ENCODE assay signal across 20 cellular contexts in genomic region chr5:108266235-108266634, GRCh38.
A peak's percentile ranks its signal among the peaks of the same experiment; 100 is the strongest.
DNase-seq lines count a peak whose midpoint lies in the region; ATAC-seq, FAIRE-seq and TF ChIP-seq lines count a peak whose summit lies in the region.
"Had no signal": no experiment of that assay in that cellular context is flagged by ENCODE, and none has a peak within 500 bp of the region (broad histone marks: within the 10 kb centered on the region; RNA-seq: fewer than 3 reads in every experiment).

No MANE protein-coding gene starts in this region.

- no peak for TF ChIP-seq POLR2A in A549 (IDR thresholded peaks at IDR 0.05; ENCODE audit: low read length)

- POLR2A ChIA-PET in A549 (lab: Yijun Ruan, JAX), result no interaction called here
- POLR2A ChIA-PET in SK-N-SH (lab: Yijun Ruan, JAX), result no interaction called here

- no peak for TF ChIP-seq CTCF in A549 (IDR thresholded peaks at IDR 0.05)
- no peak for TF ChIP-seq CTCF in SK-N-SH (IDR thresholded peaks at IDR 0.05)
- TF ChIP-seq CTCF in foreskin fibroblast (IDR thresholded peaks at IDR 0.05; ENCODE audit: low read depth, low read length), result no peak

- H3K4me1 ChIP-seq in A549, result no peaks in the 10 kb centered on the region
- H3K4me1 ChIP-seq in SK-N-SH (ENCODE audit: control insufficient read depth in 1 of 2, insufficient read depth in 2 of 2, low read depth in 1 of 2, low read length in 1 of 2), result peaks cover 0 to 4% of the 10 kb centered on the region in 2 experiments; a peak in 1 of 4 replicates
- H3K4me1 ChIP-seq: gastroesophageal sphincter had no signal

- H3K4me2 ChIP-seq in A549, result no peak overlapping the region
- no peak overlapping the region for H3K4me2 ChIP-seq in SK-N-SH
- H3K4me2 ChIP-seq: PC-9 had no signal

- H3K4me3 ChIP-seq in A549 (no peak overlapping the region), SK-N-SH (ENCODE audit: low read depth in 2 of 2, low read length in 1 of 2) (no peak overlapping the region), foreskin fibroblast (ENCODE audit: low read depth in 1 of 2, low read length in 2 of 2) (no peak overlapping the region)
- H3K4me3 ChIP-seq: gastroesophageal sphincter, PC-9 had no signal

- no peaks in the 10 kb centered on the region for H4K20me1 ChIP-seq in SK-N-SH (ENCODE audit: insufficient read depth)

- H3K36me3 ChIP-seq in SK-N-SH (replicated peaks in 1 of 2; ENCODE audit: control insufficient read depth in 1 of 2, insufficient read depth in 2 of 2, low read length in 1 of 2), result peaks cover 0 to 5% of the 10 kb centered on the region in 2 experiments
- H3K36me3 ChIP-seq: gastroesophageal sphincter had no signal

- no peaks in the 10 kb centered on the region for H3K9me3 ChIP-seq in A549
- no peaks in the 10 kb centered on the region for H3K9me3 ChIP-seq in SK-N-SH
- H3K9me3 ChIP-seq: gastroesophageal sphincter had no signal

- peak; percentile 30 to 59; a peak in 1 of 6 replicates for ATAC-seq in A549
- ATAC-seq in HG02763 (IDR thresholded peaks at IDR 0.05; ENCODE audit: unreplicated experiment), result no peak
- ATAC-seq in HG02938 (IDR thresholded peaks at IDR 0.05; ENCODE audit: unreplicated experiment), result no peak
- ATAC-seq: activated CD4-positive, CD25-positive, alpha-beta regulatory T cell treated with anti-CD3 and anti-CD28 coated beads, Interleukin-2, amount 50 U/mL, for 24 hours; activated CD8-positive, alpha-beta memory T cell treated with anti-CD3 and anti-CD28 coated beads, Interleukin-2, amount 10 ng/mL, durations not matched to agents 7 days and 5 days; gastroesophageal sphincter; HepG2 had no signal

- peaks cover 4% of the 10 kb centered on the region for H3F3A ChIP-seq in SK-N-SH (replicated peaks; ENCODE audit: insufficient read depth)

- H3K27ac ChIP-seq in A549 (no peak overlapping the region), SK-N-SH (ENCODE audit: low read depth in 2 of 2, low read length in 1 of 2) (no peak overlapping the region)
- H3K27ac ChIP-seq: gastroesophageal sphincter, PC-9 had no signal

- TF ChIP-seq RAD21 in A549 (conservative IDR thresholded peaks at IDR 0.05 in 1 of 2, IDR thresholded peaks at IDR 0.05 in 1 of 2), result no peak
- no peak for TF ChIP-seq RAD21 in SK-N-SH (IDR thresholded peaks at IDR 0.05; ENCODE audit: low read length)

- CTCF ChIA-PET in A549 (lab: Yijun Ruan, JAX) (no interaction called here), SK-N-SH (lab: Yijun Ruan, JAX) (no interaction called here)

- TF ChIP-seq EP300 in A549 (IDR thresholded peaks at IDR 0.05) (no peak), SK-N-SH (IDR thresholded peaks at IDR 0.05; ENCODE audit: borderline replicate concordance in 1 of 2, low read depth in 1 of 2, low read length in 1 of 2) (no peak)

- WGBS in A549 (ENCODE audit: missing lambda C conversion rate), result 84% methylated on average over 2 of the region's 2 CpGs
- WGBS in SK-N-SH (ENCODE audit: low lambda C conversion rate), result 89% methylated on average over 2 of the region's 2 CpGs

- H3K27me3 ChIP-seq in SK-N-SH (ENCODE audit: insufficient read depth), result no peaks in the 10 kb centered on the region
- H3K27me3 ChIP-seq: gastroesophageal sphincter had no signal

- H3K79me2 ChIP-seq in SK-N-SH (ENCODE audit: insufficient read depth), result peaks cover 5% of the 10 kb centered on the region; the same call in 1 of the 2 replicates

- H2AFZ ChIP-seq in SK-N-SH (ENCODE audit: low read depth), result no peak overlapping the region
- H2AFZ ChIP-seq: PC-9 had no signal

- H3K9ac ChIP-seq in SK-N-SH, result no peak overlapping the region

- no peaks in the 10 kb centered on the region for H3K9me2 ChIP-seq in SK-N-SH

- FAIRE-seq in A549 (lab: Jason Lieb, UNC), result no peak
- FAIRE-seq: HepG2 had no signal

- DNase-seq in A549 (ENCODE audit: low read depth in 1 of 2, low spot score in 1 of 2) (peak in 1 of 2 experiments; percentile 24), M059J (ENCODE audit: low read depth) (peak; percentile 57), SK-N-SH (no peak), foreskin fibroblast (peak; percentile 9 to 13), DMS114 treated with DMSO at 0.1 percent for 48 hours (lab: John Stamatoyannopoulos, UW; ENCODE audit: unreplicated experiment) (no peak), NCI-H524 (lab: John Stamatoyannopoulos, UW) (no peak)
- DNase-seq: activated CD8-positive, alpha-beta memory T cell treated with anti-CD3 and anti-CD28 coated beads, Interleukin-2, amount 10 ng/mL, durations not matched to agents 7 days and 5 days; activated effector memory CD4-positive, alpha-beta T cell treated with anti-CD3 and anti-CD28 coated beads, Interleukin-2, amount 50 U/mL, for 16 hours; aorta; CD8-positive, alpha-beta memory T cell; midbrain; NCI-H446 treated with DMSO at 0.1 percent for 48 hours; occipital lobe; PC-9; stimulated activated CD4-positive, alpha-beta T cell treated with anti-CD3 and anti-CD28 coated beads, Interleukin-4, amount 100 ng/mL, for 4 hours had no signal

TF ChIP-seq in A549, 52 proteins besides CTCF, POLR2A, EP300 and RAD21:
- TF ChIP-seq CHD4 (IDR thresholded peaks at IDR 0.05; ENCODE audit: borderline replicate concordance), result no peak
- no peak for TF ChIP-seq KDM1A (IDR thresholded peaks at IDR 0.05; ENCODE audit: low read depth)
- TF ChIP-seq ZC3H11A (IDR thresholded peaks at IDR 0.05), result no peak
- TF ChIP-seq CEBPB (IDR thresholded peaks at IDR 0.05), result no peak
- TF ChIP-seq CBX8 (IDR thresholded peaks at IDR 0.05), result no peak
- no peak for TF ChIP-seq CHD2 (IDR thresholded peaks at IDR 0.05; ENCODE audit: low read length, partially characterized antibody)
- no peak for TF ChIP-seq EHMT2 (IDR thresholded peaks at IDR 0.05; ENCODE audit: low read depth)
- no peak for TF ChIP-seq HEYL (CRISPR knock-in tag; IDR thresholded peaks at IDR 0.05)
- TF ChIP-seq POLR2AphosphoS2 (conservative IDR thresholded peaks at IDR 0.05; ENCODE audit: low read length), result no peak

TF ChIP-seq in SK-N-SH, 30 proteins besides CTCF, POLR2A, EP300 and RAD21:
- TF ChIP-seq RCOR1 (IDR thresholded peaks at IDR 0.05; ENCODE audit: low read length), result no peak
- TF ChIP-seq, protein P1, sequence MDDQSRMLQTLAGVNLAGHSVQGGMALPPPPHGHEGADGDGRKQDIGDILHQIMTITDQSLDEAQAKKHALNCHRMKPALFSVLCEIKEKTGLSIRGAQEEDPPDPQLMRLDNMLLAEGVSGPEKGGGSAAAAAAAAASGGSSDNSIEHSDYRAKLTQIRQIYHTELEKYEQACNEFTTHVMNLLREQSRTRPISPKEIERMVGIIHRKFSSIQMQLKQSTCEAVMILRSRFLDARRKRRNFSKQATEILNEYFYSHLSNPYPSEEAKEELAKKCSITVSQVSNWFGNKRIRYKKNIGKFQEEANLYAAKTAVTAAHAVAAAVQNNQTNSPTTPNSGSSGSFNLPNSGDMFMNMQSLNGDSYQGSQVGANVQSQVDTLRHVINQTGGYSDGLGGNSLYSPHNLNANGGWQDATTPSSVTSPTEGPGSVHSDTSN (IDR thresholded peaks at IDR 0.05), result peak; percentile 68
- no peak for TF ChIP-seq TAF1 (IDR thresholded peaks at IDR 0.05; ENCODE audit: borderline replicate concordance, low read depth, low read length)

Comparison
In these comparisons a context has a peak if more than half of its experiments do, and no peak if none do; other contexts are left out.
1. ATAC-seq: peak in A549 (2 of 2); none in HG02763 (single experiment) and HG02938 (single experiment).
2. DNase-seq: peak in M059J (single experiment) and foreskin fibroblast (2 of 2); none in SK-N-SH (single experiment), DMS114 treated with DMSO at 0.1 percent for 48 hours (single experiment) and NCI-H524 (0 of 2).